In the genomic region with DNA sequence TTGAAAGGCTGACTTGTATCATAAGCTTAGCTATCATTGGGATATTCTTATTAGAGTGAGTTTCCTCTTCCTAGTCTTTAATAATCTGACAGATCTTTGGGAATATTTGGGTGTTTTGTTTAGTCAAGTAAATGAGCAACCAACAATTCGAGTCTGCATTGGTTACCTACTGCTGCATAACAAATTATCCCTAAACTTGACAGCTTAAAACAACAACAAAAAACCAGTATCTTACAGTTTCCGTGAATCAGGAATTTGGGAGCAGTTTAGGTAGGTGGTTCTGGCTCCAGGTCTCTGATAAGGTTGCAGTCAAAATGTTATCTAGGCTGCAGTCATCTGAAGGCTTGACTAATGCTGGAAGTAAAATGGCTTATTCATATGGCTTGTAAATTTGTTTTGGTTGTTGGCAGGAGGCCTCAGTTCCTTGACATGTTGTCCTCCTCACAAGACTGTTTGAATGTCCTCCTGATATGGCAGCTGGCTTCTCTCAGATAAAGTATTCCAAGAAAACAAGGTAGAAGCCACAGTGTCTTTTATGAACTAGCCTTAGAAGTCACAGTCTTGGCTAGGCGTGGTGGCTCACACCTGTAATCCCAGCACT, we compare ENCODE assay signal across 1 cellular context.
TF ChIP-seq lines count a peak whose summit lies in the region.

No MANE protein-coding gene starts in this region.

TF ChIP-seq in K562, 482 proteins besides CTCF, POLR2A, EP300 and RAD21 (continued from another document):
- TF ChIP-seq, protein P1, sequence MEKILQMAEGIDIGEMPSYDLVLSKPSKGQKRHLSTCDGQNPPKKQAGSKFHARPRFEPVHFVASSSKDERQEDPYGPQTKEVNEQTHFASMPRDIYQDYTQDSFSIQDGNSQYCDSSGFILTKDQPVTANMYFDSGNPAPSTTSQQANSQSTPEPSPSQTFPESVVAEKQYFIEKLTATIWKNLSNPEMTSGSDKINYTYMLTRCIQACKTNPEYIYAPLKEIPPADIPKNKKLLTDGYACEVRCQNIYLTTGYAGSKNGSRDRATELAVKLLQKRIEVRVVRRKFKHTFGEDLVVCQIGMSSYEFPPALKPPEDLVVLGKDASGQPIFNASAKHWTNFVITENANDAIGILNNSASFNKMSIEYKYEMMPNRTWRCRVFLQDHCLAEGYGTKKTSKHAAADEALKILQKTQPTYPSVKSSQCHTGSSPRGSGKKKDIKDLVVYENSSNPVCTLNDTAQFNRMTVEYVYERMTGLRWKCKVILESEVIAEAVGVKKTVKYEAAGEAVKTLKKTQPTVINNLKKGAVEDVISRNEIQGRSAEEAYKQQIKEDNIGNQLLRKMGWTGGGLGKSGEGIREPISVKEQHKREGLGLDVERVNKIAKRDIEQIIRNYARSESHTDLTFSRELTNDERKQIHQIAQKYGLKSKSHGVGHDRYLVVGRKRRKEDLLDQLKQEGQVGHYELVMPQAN (IDR thresholded peaks at IDR 0.05; ENCODE audit: borderline replicate concordance): 0 out of 2 replicates have a peak, but pooled peaks have one; percentile 7
- TF ChIP-seq ZNF507 (tag; conservative IDR thresholded peaks at IDR 0.05) (peak; percentile 37; the same call in 1 of the 2 replicates), DIDO1 (tag; IDR thresholded peaks at IDR 0.05; ENCODE audit: low read depth) (no peak), ARID1B (IDR thresholded peaks at IDR 0.05) (peak; percentile 86), TBL1XR1 (IDR thresholded peaks at IDR 0.05; ENCODE audit: low read length in 2 of 2) (0 out of 4 replicates have a peak, but pooled peaks of 1 of the 2 experiments have one; percentile 16), MYBL2 (IDR thresholded peaks at IDR 0.05; ENCODE audit: low read depth) (0 out of 2 replicates have a peak, but pooled peaks have one; percentile 23), MYBL2 (CRISPR knock-in tag; IDR thresholded peaks at IDR 0.05; ENCODE audit: borderline replicate concordance) (no peak), TAF7 (tag; IDR thresholded peaks at IDR 0.05) (no peak), SMARCA4 (IDR thresholded peaks at IDR 0.05) (peak; percentile 65), ZFX (CRISPR knock-in tag; IDR thresholded peaks at IDR 0.05) (0 out of 2 replicates have a peak, but pooled peaks have one; percentile 26), NCOR1 (IDR thresholded peaks at IDR 0.05) (peak; percentile 73), TEAD4 (IDR thresholded peaks at IDR 0.05; ENCODE audit: low read length) (peak; percentile 37; the same call in 1 of the 2 replicates), TEAD4 (CRISPR knock-in tag; IDR thresholded peaks at IDR 0.05; ENCODE audit: borderline replicate concordance) (no peak), CBFA2T3 (IDR thresholded peaks at IDR 0.05) (peak; percentile 91), HDAC2 (IDR thresholded peaks at IDR 0.05) (peak; percentile 32; the same call in 1 of the 2 replicates), CBFA2T2 (conservative IDR thresholded peaks at IDR 0.05) (peak; percentile 82), KDM1A (IDR thresholded peaks at IDR 0.05) (peak in 1 of 2 experiments; percentile 64; a peak in 2 of 4 replicates), STAT5A (IDR thresholded peaks at IDR 0.05; ENCODE audit: borderline replicate concordance, low read length) (peak; percentile 74), COPS2 (conservative IDR thresholded peaks at IDR 0.05) (no peak), KLF1 (tag; IDR thresholded peaks at IDR 0.05) (no peak), NFXL1 (CRISPR knock-in tag; IDR thresholded peaks at IDR 0.05) (no peak), MYC (IDR thresholded peaks at IDR 0.05; ENCODE audit: low read depth, low read length) (no peak), MYC (CRISPR knock-in tag; IDR thresholded peaks at IDR 0.05; ENCODE audit: borderline replicate concordance, low read depth) (no peak), FOSL1 (tag; conservative IDR thresholded peaks at IDR 0.05) (peak; percentile 18; the same call in 1 of the 2 replicates), MEIS2 (IDR thresholded peaks at IDR 0.05; ENCODE audit: partially characterized antibody) (peak; percentile 66)
- TF ChIP-seq, protein P2, sequence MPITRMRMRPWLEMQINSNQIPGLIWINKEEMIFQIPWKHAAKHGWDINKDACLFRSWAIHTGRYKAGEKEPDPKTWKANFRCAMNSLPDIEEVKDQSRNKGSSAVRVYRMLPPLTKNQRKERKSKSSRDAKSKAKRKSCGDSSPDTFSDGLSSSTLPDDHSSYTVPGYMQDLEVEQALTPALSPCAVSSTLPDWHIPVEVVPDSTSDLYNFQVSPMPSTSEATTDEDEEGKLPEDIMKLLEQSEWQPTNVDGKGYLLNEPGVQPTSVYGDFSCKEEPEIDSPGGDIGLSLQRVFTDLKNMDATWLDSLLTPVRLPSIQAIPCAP (CRISPR knock-in tag; IDR thresholded peaks at IDR 0.05; ENCODE audit: borderline replicate concordance): no peak
- TF ChIP-seq, protein P3, sequence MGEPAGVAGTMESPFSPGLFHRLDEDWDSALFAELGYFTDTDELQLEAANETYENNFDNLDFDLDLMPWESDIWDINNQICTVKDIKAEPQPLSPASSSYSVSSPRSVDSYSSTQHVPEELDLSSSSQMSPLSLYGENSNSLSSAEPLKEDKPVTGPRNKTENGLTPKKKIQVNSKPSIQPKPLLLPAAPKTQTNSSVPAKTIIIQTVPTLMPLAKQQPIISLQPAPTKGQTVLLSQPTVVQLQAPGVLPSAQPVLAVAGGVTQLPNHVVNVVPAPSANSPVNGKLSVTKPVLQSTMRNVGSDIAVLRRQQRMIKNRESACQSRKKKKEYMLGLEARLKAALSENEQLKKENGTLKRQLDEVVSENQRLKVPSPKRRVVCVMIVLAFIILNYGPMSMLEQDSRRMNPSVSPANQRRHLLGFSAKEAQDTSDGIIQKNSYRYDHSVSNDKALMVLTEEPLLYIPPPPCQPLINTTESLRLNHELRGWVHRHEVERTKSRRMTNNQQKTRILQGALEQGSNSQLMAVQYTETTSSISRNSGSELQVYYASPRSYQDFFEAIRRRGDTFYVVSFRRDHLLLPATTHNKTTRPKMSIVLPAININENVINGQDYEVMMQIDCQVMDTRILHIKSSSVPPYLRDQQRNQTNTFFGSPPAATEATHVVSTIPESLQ (CRISPR knock-in tag; IDR thresholded peaks at IDR 0.05): no peak
- TF ChIP-seq, protein P4, sequence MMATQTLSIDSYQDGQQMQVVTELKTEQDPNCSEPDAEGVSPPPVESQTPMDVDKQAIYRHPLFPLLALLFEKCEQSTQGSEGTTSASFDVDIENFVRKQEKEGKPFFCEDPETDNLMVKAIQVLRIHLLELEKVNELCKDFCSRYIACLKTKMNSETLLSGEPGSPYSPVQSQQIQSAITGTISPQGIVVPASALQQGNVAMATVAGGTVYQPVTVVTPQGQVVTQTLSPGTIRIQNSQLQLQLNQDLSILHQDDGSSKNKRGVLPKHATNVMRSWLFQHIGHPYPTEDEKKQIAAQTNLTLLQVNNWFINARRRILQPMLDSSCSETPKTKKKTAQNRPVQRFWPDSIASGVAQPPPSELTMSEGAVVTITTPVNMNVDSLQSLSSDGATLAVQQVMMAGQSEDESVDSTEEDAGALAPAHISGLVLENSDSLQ (IDR thresholded peaks at IDR 0.05): peak; percentile 8; the same call in 1 of the 2 replicates
